In genomic region chr1:234553241-234554156, GRCh38 we compare ENCODE assay signal across 12 cellular contexts. TPM values are rescaled to one million over a fixed set of nuclear protein-coding genes. Genes with fewer than 3 reads are reported as not detected.
DNase-seq lines count a peak whose midpoint lies in the region; ATAC-seq and TF ChIP-seq lines count a peak whose summit lies in the region.
"Had no signal": no experiment of that assay in that cellular context is flagged by ENCODE, and none has a peak within 500 bp of the region (broad histone marks: within the 10 kb centered on the region; RNA-seq: fewer than 3 reads in every experiment).

No MANE protein-coding gene starts in this region.

- TF ChIP-seq CTCF in left ventricle myocardium inferior (IDR thresholded peaks at IDR 0.05; ENCODE audit: borderline replicate concordance) = no peak

- H3K4me1 ChIP-seq in left ventricle myocardium inferior = peaks cover 33% of the 10 kb centered on the region

- H3K27ac ChIP-seq in left ventricle myocardium inferior (replicated peaks) = peak overlapping the region; percentile 73

- no peaks in the 10 kb centered on the region for H3K27me3 ChIP-seq in left ventricle myocardium inferior (ENCODE audit: low read depth)

- H3K36me3 ChIP-seq in left ventricle myocardium inferior = no peaks in the 10 kb centered on the region

- no peaks in the 10 kb centered on the region for H3K9me3 ChIP-seq in left ventricle myocardium inferior (replicated peaks)

- intact Hi-C loops in left ventricle myocardium inferior (cut with micrococcal nuclease) (no loop called here), sciatic nerve (cut with DNase I) (no loop called here)

- peak; percentile 69 for ATAC-seq in sciatic nerve
- ATAC-seq in HG02973 (IDR thresholded peaks at IDR 0.05; ENCODE audit: unreplicated experiment) = no peak
- ATAC-seq in GM19351 (IDR thresholded peaks at IDR 0.05; ENCODE audit: unreplicated experiment) = no peak

- no peak overlapping the region for H3K4me3 ChIP-seq in left ventricle myocardium inferior

- DNase-seq in EL (peak; percentile 77), amniotic stem cell (lab: John Stamatoyannopoulos, UW) (peak; percentile 68), left ventricle myocardium inferior (no peak), sciatic nerve (ENCODE audit: low spot score) (no peak), amygdala (lab: John Stamatoyannopoulos, UW) (no peak), NCI-H748 (lab: John Stamatoyannopoulos, UW; ENCODE audit: unreplicated experiment) (no peak)
- DNase-seq: activated naive CD4-positive, alpha-beta T cell treated with anti-CD3 and anti-CD28 coated beads, Interleukin-2, amount 50 U/mL, for 16 hours; GDM1; NCI-H2107; T-helper 2 cell had no signal

RNA-seq across cellular contexts. Expression of gene IRF2BP2, which starts 56.5 kb away (rescaled TPM):
- total RNA-seq in left ventricle myocardium inferior = 126 TPM
- total RNA-seq in sciatic nerve = 142 TPM

Comparison
In these comparisons a context has a peak if more than half of its experiments do, and no peak if none do; other contexts are left out.
1. DNase-seq: peak in EL (single experiment) and amniotic stem cell (single experiment); none in left ventricle myocardium inferior (single experiment), sciatic nerve (single experiment), amygdala (0 of 56) and NCI-H748 (single experiment).